16 cellular contexts compared by ENCODE assay signal in the genomic region with DNA sequence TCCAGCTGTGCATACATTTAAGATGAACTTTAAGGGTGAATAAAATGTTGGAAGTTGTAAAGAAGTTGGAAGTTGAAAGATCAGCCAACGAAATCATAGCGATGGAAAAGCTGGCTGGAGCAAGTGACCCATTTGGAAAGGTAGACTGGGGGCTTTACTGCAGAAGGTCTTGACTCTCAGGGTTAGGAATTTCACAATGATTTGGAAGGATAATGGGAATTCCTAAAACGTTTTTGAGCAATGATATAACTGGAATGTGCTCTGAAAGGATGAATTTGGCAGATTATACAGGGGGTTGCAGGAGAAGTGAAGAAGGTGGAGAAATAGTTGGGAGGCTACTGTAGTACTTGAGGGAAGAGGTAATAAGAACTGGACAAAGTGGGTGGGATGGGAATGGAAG. TPM values are rescaled to one million over a fixed set of nuclear protein-coding genes. Genes with fewer than 3 reads are reported as not detected.
DNase-seq lines count a peak whose midpoint lies in the region; ATAC-seq and TF ChIP-seq lines count a peak whose summit lies in the region.
"Had no signal": no experiment of that assay in that cellular context is flagged by ENCODE, and none has a peak within 500 bp of the region (broad histone marks: within the 10 kb centered on the region; RNA-seq: fewer than 3 reads in every experiment).

No MANE protein-coding gene starts in this region.

- peaks cover 6% of the 10 kb centered on the region for H3K9me3 ChIP-seq in MG63
- H3K9me3 ChIP-seq in osteoblast (ENCODE audit: low read depth, low read length) = no peaks in the 10 kb centered on the region
- H3K9me3 ChIP-seq: breast epithelium, gastrocnemius medialis, thoracic aorta had no signal

- H3K36me3 ChIP-seq in MG63 = peaks cover 9% of the 10 kb centered on the region
- peaks cover 6% of the 10 kb centered on the region for H3K36me3 ChIP-seq in osteoblast (ENCODE audit: insufficient read depth, low read length)
- H3K36me3 ChIP-seq: breast epithelium, gastrocnemius medialis, thoracic aorta had no signal

- H3K27ac ChIP-seq in epithelial cell of prostate (peak overlapping the region; percentile 78), osteoblast (ENCODE audit: low read depth, low read length) (peak overlapping the region; percentile 90)
- H3K27ac ChIP-seq: gastrocnemius medialis, thoracic aorta had no signal

- H4K20me1 ChIP-seq in osteoblast (ENCODE audit: insufficient read depth, low read length) = no peaks in the 10 kb centered on the region

- H3K4me3 ChIP-seq in MG63 = no peak overlapping the region
- no peak overlapping the region for H3K4me3 ChIP-seq in osteoblast (ENCODE audit: insufficient read depth, low read length)
- H3K4me3 ChIP-seq: breast epithelium, gastrocnemius medialis, thoracic aorta had no signal

- H3K27me3 ChIP-seq in MG63 (no peaks in the 10 kb centered on the region), osteoblast (ENCODE audit: insufficient read depth, low read length) (no peaks in the 10 kb centered on the region)
- H3K27me3 ChIP-seq: breast epithelium, gastrocnemius medialis had no signal

- peaks cover 48% of the 10 kb centered on the region for H3K4me1 ChIP-seq in osteoblast (ENCODE audit: insufficient read depth, low read length)
- H3K4me1 ChIP-seq: breast epithelium, gastrocnemius medialis had no signal

- no peak for ATAC-seq in GM21576 (IDR thresholded peaks at IDR 0.05; ENCODE audit: unreplicated experiment)
- ATAC-seq: activated CD8-positive, alpha-beta memory T cell treated with anti-CD3 and anti-CD28 coated beads, Interleukin-2, amount 10 ng/mL, durations not matched to agents 7 days and 5 days; natural killer cell treated with Interleukin-12 subunit alpha and Interleukin-12 subunit beta and Interleukin-15 and Interleukin-18, amount 100 ng/mL, for 72 hours; stimulated activated naive B cell treated with anti-CD40 and anti-IgM and Interleukin-4, amounts not matched to agents 10 μg/mL and 1 μg/mL and 100 μg/mL, for 72 hours had no signal

- DNase-seq in DMS114 treated with DMSO at 0.1 percent for 48 hours (lab: John Stamatoyannopoulos, UW; ENCODE audit: unreplicated experiment) (peak; percentile 87), MG63 (peak; percentile 60), epithelial cell of prostate (ENCODE audit: low read depth, low spot score) (no peak), osteoblast (ENCODE audit: insufficient read length, low spot score, missing footprints) (no peak), MV-4-11 (lab: John Stamatoyannopoulos, UW) (no peak), GM20000 (ENCODE audit: low spot score) (no peak)
- DNase-seq: activated CD4-positive, alpha-beta T cell treated with anti-CD3 and anti-CD28 coated beads for 48 hours; activated CD8-positive, alpha-beta memory T cell treated with anti-CD3 and anti-CD28 coated beads, Interleukin-2, amount 10 ng/mL, durations not matched to agents 7 days and 5 days; gastrocnemius medialis; NCI-H1417 treated with DMSO at 0.1 percent for 48 hours; Right ventricle myocardium superior; stimulated activated naive B cell treated with anti-CD40 and anti-IgM and Interleukin-4, amounts not matched to agents 10 μg/mL and 1 μg/mL and 100 μg/mL, for 72 hours had no signal

- no peak for TF ChIP-seq CTCF in osteoblast (IDR thresholded peaks at IDR 0.05; ENCODE audit: extremely low read depth, low read depth, low read length)
- no peak for TF ChIP-seq CTCF in GM20000 (IDR thresholded peaks at IDR 0.05; ENCODE audit: extremely low read depth, missing control alignments)

- peak overlapping the region; percentile 62 for H3K4me2 ChIP-seq in osteoblast (ENCODE audit: insufficient read depth, low read length)

- H2AFZ ChIP-seq in osteoblast (ENCODE audit: low read length) = no peak overlapping the region

- H3K79me2 ChIP-seq in osteoblast (ENCODE audit: insufficient read depth, low read length) = no peaks in the 10 kb centered on the region

RNA-seq across cellular contexts. Expression of gene EMP1, which starts 27.4 kb away (rescaled TPM):
- total RNA-seq in MG63 (2014; rRNA removed; shearing (Covaris generic); ENCODE audit: low replicate concordance) = 55.7 and 326 TPM in 2 replicates
- total RNA-seq in osteoblast = 106 and 114 TPM in 2 replicates

Comparison
In these comparisons a context has a peak if more than half of its experiments do, and no peak if none do; other contexts are left out.
1. DNase-seq: peak in DMS114 treated with DMSO at 0.1 percent for 48 hours (single experiment) and MG63 (single experiment); none in epithelial cell of prostate (single experiment), osteoblast (single experiment), MV-4-11 (single experiment) and GM20000 (single experiment).